In the genomic region with DNA sequence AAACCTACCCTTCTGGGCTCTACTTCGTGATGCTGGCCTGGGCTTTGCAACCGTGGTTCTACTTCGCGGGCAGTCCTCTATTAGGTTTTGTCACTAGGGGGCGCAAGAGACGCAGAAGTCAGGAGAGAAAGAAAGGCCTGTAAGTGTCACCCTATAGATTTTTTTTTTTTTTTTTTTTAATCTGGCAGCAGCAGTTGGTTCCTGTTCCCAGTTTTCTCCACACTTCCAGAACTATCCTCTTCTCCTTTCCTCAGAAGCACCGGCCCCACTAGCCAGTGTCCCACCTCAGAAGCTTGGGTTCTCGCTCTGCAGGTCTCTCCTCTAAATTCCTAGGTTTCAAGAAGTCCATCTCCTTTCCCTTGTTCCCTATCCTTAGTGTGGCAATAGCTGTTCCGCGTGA, we compare ENCODE assay signal across 6 cellular contexts. TPM values are rescaled to one million over a fixed set of nuclear protein-coding genes. Genes with fewer than 3 reads are reported as not detected.
A peak's percentile ranks its signal among the peaks of the same experiment; 100 is the strongest.
DNase-seq lines count a peak whose midpoint lies in the region; ATAC-seq and TF ChIP-seq lines count a peak whose summit lies in the region.

No MANE protein-coding gene starts in this region.

- intact Hi-C loops in lower lobe of right lung (cut with DNase I): no loop called here

- no peaks in the 10 kb centered on the region for H3K9me3 ChIP-seq in lower lobe of right lung

- no peak overlapping the region for H3K27ac ChIP-seq in lower lobe of right lung

- no peaks in the 10 kb centered on the region for H3K27me3 ChIP-seq in lower lobe of right lung (ENCODE audit: low read depth)

- no peaks in the 10 kb centered on the region for H3K4me1 ChIP-seq in lower lobe of right lung

- ATAC-seq in lower lobe of right lung (peak; percentile 61 to 64), GM18498 (IDR thresholded peaks at IDR 0.05; ENCODE audit: unreplicated experiment) (no peak), HG03342 (IDR thresholded peaks at IDR 0.05; ENCODE audit: unreplicated experiment) (no peak)

- DNase-seq in GM13976 (ENCODE audit: low spot score) (peak; percentile 65), NCI-H2196 (lab: John Stamatoyannopoulos, UW; ENCODE audit: unreplicated experiment) (peak; percentile 44), lower lobe of right lung (peak; percentile 41)
- DNase-seq in activated effector memory CD4-positive, alpha-beta T cell treated with Interleukin-2 at 50 U/mL for 16 hours: peak; percentile 11

- no peak overlapping the region for H3K4me3 ChIP-seq in lower lobe of right lung

- in situ Hi-C loops in GM13976 (cut with MboI; ENCODE audit: low sequenced_read_pairs, unreplicated experiment): loop anchor here (25.0 kb wide), 1 partner anchor 283 kb away; a partner anchor contains a TSS

- H3K36me3 ChIP-seq in lower lobe of right lung: no peaks in the 10 kb centered on the region

- TF ChIP-seq CTCF in GM13976 (IDR thresholded peaks at IDR 0.05; ENCODE audit: borderline replicate concordance, control extremely low read depth, extremely low read depth, insufficient read depth, missing control alignments) (peak; percentile 73), lower lobe of right lung (IDR thresholded peaks at IDR 0.05) (peak; percentile 61)

RNA-seq across cellular contexts. Expression of a gene that starts 9.1 kb away (rescaled TPM):
- not detected for total RNA-seq in lower lobe of right lung

RNA-seq across cellular contexts. Expression of a gene that starts 21.0 kb away (rescaled TPM):
- total RNA-seq in lower lobe of right lung: not detected

RNA-seq across cellular contexts. Expression of a gene that starts 31.2 kb away (rescaled TPM):
- not detected for total RNA-seq in lower lobe of right lung

RNA-seq across cellular contexts. Expression of a gene that starts 31.8 kb away (rescaled TPM):
- not detected for total RNA-seq in lower lobe of right lung

RNA-seq across cellular contexts. Expression of a gene that starts 40.5 kb away (rescaled TPM):
- total RNA-seq in lower lobe of right lung: not detected

Comparison
In these comparisons a context has a peak if more than half of its experiments do, and no peak if none do; other contexts are left out.
1. DNase-seq: peak in every context shown above with its lines; median percentile 65 in GM13976; 44 in NCI-H2196; 41 in lower lobe of right lung; 11 in activated effector memory CD4-positive, alpha-beta T cell treated with Interleukin-2 at 50 U/mL for 16 hours.
2. ATAC-seq: peak in lower lobe of right lung (2 of 2); none in GM18498 (single experiment) and HG03342 (single experiment).